In the genomic region with DNA sequence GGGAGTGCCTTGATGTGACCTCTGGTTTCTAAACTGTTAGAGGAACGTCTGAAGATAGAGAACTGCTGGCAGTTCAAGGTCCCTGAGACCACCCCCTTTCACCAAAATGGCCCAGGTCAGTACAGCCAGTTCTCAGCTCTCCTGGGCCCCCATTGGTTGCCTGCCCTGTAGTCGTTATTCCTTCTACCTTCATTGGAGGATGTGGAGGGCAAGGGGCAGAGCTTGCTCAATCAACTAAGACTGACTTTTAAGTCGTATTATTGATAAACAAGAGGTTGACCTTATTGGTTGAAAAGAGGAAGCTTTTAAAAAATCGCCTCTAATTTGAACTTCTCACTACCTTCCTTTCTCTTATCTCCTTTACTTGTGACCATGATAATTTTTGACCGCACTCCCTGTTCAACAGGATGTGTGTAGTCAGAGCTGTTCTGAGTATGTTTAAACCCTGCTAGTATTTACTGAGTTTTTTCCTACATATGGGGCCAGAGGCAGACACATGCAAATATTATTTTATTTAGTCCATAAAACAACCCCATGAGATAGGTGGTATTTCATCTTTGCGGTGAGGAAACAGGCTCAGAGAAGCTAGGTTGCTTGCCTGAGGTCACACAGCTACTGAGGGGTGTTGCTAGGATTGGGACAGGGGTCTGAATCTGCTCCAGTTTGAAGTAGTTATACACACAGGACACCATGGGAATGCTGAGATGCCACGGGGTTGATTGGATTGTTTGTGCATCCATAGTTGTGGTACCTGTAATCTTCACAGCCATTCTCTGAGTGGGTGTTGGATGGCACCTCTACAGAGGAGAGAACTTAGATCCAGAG, we compare ENCODE assay signal across 8 cellular contexts. TPM values are rescaled to one million over a fixed set of nuclear protein-coding genes. Genes with fewer than 3 reads are reported as not detected.
DNase-seq lines count a peak whose midpoint lies in the region; ATAC-seq and TF ChIP-seq lines count a peak whose summit lies in the region.

No MANE protein-coding gene starts in this region.

- H3K36me3 Mint-ChIP-seq in T-helper 17 cell (ENCODE audit: low read depth) = no peaks in the 10 kb centered on the region
- H3K36me3 Mint-ChIP-seq in naive B cell = no peaks in the 10 kb centered on the region
- H3K36me3 Mint-ChIP-seq in endothelial cell (ENCODE audit: low read depth, unreplicated experiment) = peaks cover 6% of the 10 kb centered on the region

- H3K9me3 Mint-ChIP-seq in naive B cell (no peaks in the 10 kb centered on the region), endothelial cell (ENCODE audit: unreplicated experiment) (no peaks in the 10 kb centered on the region)

- H3K27ac Mint-ChIP-seq in T-helper 17 cell (peak overlapping the region; percentile 88), naive B cell (peak overlapping the region; percentile 33 to 100 (median 98)), endothelial cell (ENCODE audit: unreplicated experiment) (no peak overlapping the region)

- no peak for TF ChIP-seq CTCF in endothelial cell (IDR thresholded peaks at IDR 0.05; ENCODE audit: unreplicated experiment)

- ATAC-seq in GM21717 (IDR thresholded peaks at IDR 0.05; ENCODE audit: unreplicated experiment) = peak; percentile 24
- ATAC-seq in T-helper 17 cell = no peak
- no peak for ATAC-seq in naive B cell (ENCODE audit: low read depth in 2 of 2)

- H3K9me3 ChIP-seq in T-helper 17 cell (ENCODE audit: control insufficient read depth, low read length, poor library complexity, severe bottlenecking) = no peaks in the 10 kb centered on the region

- peaks cover 54% of the 10 kb centered on the region for H3K4me1 Mint-ChIP-seq in T-helper 17 cell
- H3K4me1 Mint-ChIP-seq in naive B cell = peaks cover 69 to 81% (median 79%) of the 10 kb centered on the region in 3 donors
- H3K4me1 Mint-ChIP-seq in endothelial cell (ENCODE audit: unreplicated experiment) = peaks cover 12% of the 10 kb centered on the region

- no peaks in the 10 kb centered on the region for H3K27me3 Mint-ChIP-seq in T-helper 17 cell
- H3K27me3 Mint-ChIP-seq in naive B cell = no peaks in the 10 kb centered on the region
- H3K27me3 Mint-ChIP-seq in endothelial cell (ENCODE audit: unreplicated experiment) = peaks cover 6% of the 10 kb centered on the region

- DNase-seq in T-helper 17 cell = no peak
- no peak for DNase-seq in naive B cell
- no peak for DNase-seq in hippocampal formation (lab: John Stamatoyannopoulos, UW)
- no peak for DNase-seq in endothelial cell (ENCODE audit: low spot score)
- DNase-seq in central memory CD4-positive, alpha-beta T cell = no peak
- no peak for DNase-seq in NCI-H2196 (lab: John Stamatoyannopoulos, UW; ENCODE audit: unreplicated experiment)

- peak overlapping the region; percentile 44; the same call in 1 of the 2 replicates for H3K4me3 ChIP-seq in GM08714 (ENCODE audit: low read length)

- H3K4me3 Mint-ChIP-seq in T-helper 17 cell (no peak overlapping the region), naive B cell (peak overlapping the region; percentile 86 to 98 (median 96)), endothelial cell (ENCODE audit: unreplicated experiment) (no peak overlapping the region)

RNA-seq across cellular contexts. Expression of a gene that starts 2.9 kb away (rescaled TPM):
- 10 to 100 TPM in 1 of 2 donors, 1 to 10 TPM in 1; 8.5 to 10.4 TPM for total RNA-seq in T-helper 17 cell
- polyA plus RNA-seq in naive B cell (ENCODE audit: low read depth in 6 of 6) = 10 to 100 TPM in 1 of 6 donors, 1 to 10 TPM in 4, under 1 TPM in 1; 0.82 to 10.8 (median 7.9) TPM
- total RNA-seq in endothelial cell (ENCODE audit: unreplicated experiment) = 4.4 TPM

RNA-seq across cellular contexts. Expression of a gene that starts 2.9 kb away (rescaled TPM):
- 10 to 100 TPM; 19.7 to 26.5 TPM for total RNA-seq in T-helper 17 cell
- polyA plus RNA-seq in naive B cell (ENCODE audit: low read depth in 6 of 6) = 10 to 100 TPM in 5 of 6 donors, 1 to 10 TPM in 1; 8.5 to 21.7 (median 13.9) TPM
- total RNA-seq in endothelial cell (ENCODE audit: unreplicated experiment) = 27.9 TPM

Comparison
In these comparisons a context has a peak if more than half of its experiments do, and no peak if none do; other contexts are left out.
1. H3K4me3 Mint-ChIP-seq: peak in naive B cell (8 of 8); none in T-helper 17 cell (single experiment) and endothelial cell (single experiment).